13 cellular contexts compared by ENCODE assay signal in genomic region chr12:52043386-52044212, GRCh38. TPM values are rescaled to one million over a fixed set of nuclear protein-coding genes. Genes with fewer than 3 reads are reported as not detected.
DNase-seq lines count a peak whose midpoint lies in the region; ATAC-seq, FAIRE-seq and TF ChIP-seq lines count a peak whose summit lies in the region.
"Had no signal": no experiment of that assay in that cellular context is flagged by ENCODE, and none has a peak within 500 bp of the region (broad histone marks: within the 10 kb centered on the region; RNA-seq: fewer than 3 reads in every experiment).

No MANE protein-coding gene starts in this region.

- H3K4me3 Mint-ChIP-seq in HFFc6 = no peak overlapping the region
- no peak overlapping the region for H3K4me3 Mint-ChIP-seq in activated T-helper 2 cell treated with anti-CD3 and anti-CD28 coated beads, Interferon-gamma antibody, Interleukin-2, Interleukin-4, amounts not matched to agents 10 μg/mL and 5 μg/mL and 100 μg/mL, durations not matched to agents 14 hours and 24 hours and 36 hours (ENCODE audit: low read depth)
- H3K4me3 Mint-ChIP-seq: nephron progenitor cell, type B pancreatic cell had no signal

- H3K9me3 ChIP-seq in esophagus (ENCODE audit: control insufficient read depth in 2 of 2, insufficient read depth in 1 of 2, low read depth in 1 of 2, low read length in 1 of 2) (no peaks in the 10 kb centered on the region), lower lobe of right lung (no peaks in the 10 kb centered on the region), subcutaneous abdominal adipose tissue (ENCODE audit: control insufficient read depth in 5 of 5, low read length in 5 of 5) (peaks cover 0 to 2% (median 0%) of the 10 kb centered on the region in 5 donors)
- H3K9me3 ChIP-seq: Caco-2 had no signal

- H3K4me1 ChIP-seq in esophagus (ENCODE audit: control insufficient read depth in 2 of 2, insufficient read depth in 2 of 2, low read length in 1 of 2) = peaks cover 9% of the 10 kb centered on the region in 2 donors
- H3K4me1 ChIP-seq in lower lobe of right lung = peaks cover 66% of the 10 kb centered on the region
- peaks cover 18 to 74% (median 45%) of the 10 kb centered on the region in 5 donors for H3K4me1 ChIP-seq in subcutaneous abdominal adipose tissue (ENCODE audit: control insufficient read depth in 5 of 5, insufficient read depth in 5 of 5, low read length in 5 of 5)

- TF ChIP-seq CTCF in HFFc6 (IDR thresholded peaks at IDR 0.05) (no peak), lower lobe of right lung (IDR thresholded peaks at IDR 0.05) (no peak)

- no peaks in the 10 kb centered on the region for H3K27me3 ChIP-seq in esophagus (ENCODE audit: control insufficient read depth in 1 of 2, insufficient read depth in 2 of 2, low read length in 2 of 2)
- no peaks in the 10 kb centered on the region for H3K27me3 ChIP-seq in lower lobe of right lung (ENCODE audit: low read depth)
- peaks cover 0 to 9% (median 0%) of the 10 kb centered on the region in 5 donors for H3K27me3 ChIP-seq in subcutaneous abdominal adipose tissue (ENCODE audit: control insufficient read depth in 5 of 5, insufficient read depth in 4 of 5, low read length in 5 of 5)

- FAIRE-seq in GM12891 (lab: Jason Lieb, UNC) = no peak

- H3K4me3 ChIP-seq in esophagus (ENCODE audit: low read depth in 1 of 2, low read length in 2 of 2) (no peak overlapping the region), lower lobe of right lung (no peak overlapping the region), subcutaneous abdominal adipose tissue (ENCODE audit: low read depth in 1 of 5, low read length in 5 of 5) (peak overlapping the region in 3 of 5 donors; percentile 3 to 30 (median 7))

- H3K36me3 ChIP-seq in esophagus (ENCODE audit: control insufficient read depth in 2 of 2, insufficient read depth in 2 of 2, low read length in 1 of 2) (peaks cover 0 to 3% of the 10 kb centered on the region in 2 donors), lower lobe of right lung (no peaks in the 10 kb centered on the region), subcutaneous abdominal adipose tissue (ENCODE audit: control insufficient read depth in 5 of 5, insufficient read depth in 5 of 5, low read length in 5 of 5) (peaks cover 0 to 3% (median 0%) of the 10 kb centered on the region in 5 donors)

- H3K27me3 Mint-ChIP-seq in HFFc6 (ENCODE audit: insufficient read depth) = no peaks in the 10 kb centered on the region; the same call in 1 of the 2 replicates
- H3K27me3 Mint-ChIP-seq in activated T-helper 2 cell treated with anti-CD3 and anti-CD28 coated beads, Interferon-gamma antibody, Interleukin-2, Interleukin-4, amounts not matched to agents 10 μg/mL and 5 μg/mL and 100 μg/mL, durations not matched to agents 14 hours and 24 hours and 36 hours (ENCODE audit: low read depth) = no peaks in the 10 kb centered on the region

- ATAC-seq in lower lobe of right lung (peak; percentile 1), GM21576 (IDR thresholded peaks at IDR 0.05; ENCODE audit: unreplicated experiment) (no peak)

- H3K36me3 Mint-ChIP-seq in HFFc6 (ENCODE audit: low read depth) = no peaks in the 10 kb centered on the region
- H3K36me3 Mint-ChIP-seq in activated T-helper 2 cell treated with anti-CD3 and anti-CD28 coated beads, Interferon-gamma antibody, Interleukin-2, Interleukin-4, amounts not matched to agents 10 μg/mL and 5 μg/mL and 100 μg/mL, durations not matched to agents 14 hours and 24 hours and 36 hours (ENCODE audit: low read depth) = peaks cover 21% of the 10 kb centered on the region
- H3K36me3 Mint-ChIP-seq: type B pancreatic cell had no signal

- no peaks in the 10 kb centered on the region for H3K9me3 Mint-ChIP-seq in HFFc6
- H3K9me3 Mint-ChIP-seq in activated T-helper 2 cell treated with anti-CD3 and anti-CD28 coated beads, Interferon-gamma antibody, Interleukin-2, Interleukin-4, amounts not matched to agents 10 μg/mL and 5 μg/mL and 100 μg/mL, durations not matched to agents 14 hours and 24 hours and 36 hours = no peaks in the 10 kb centered on the region
- H3K9me3 Mint-ChIP-seq: nephron progenitor cell, type B pancreatic cell had no signal

- peaks cover 50% of the 10 kb centered on the region for H3K4me1 Mint-ChIP-seq in HFFc6 (ENCODE audit: low read depth)
- H3K4me1 Mint-ChIP-seq in activated T-helper 2 cell treated with anti-CD3 and anti-CD28 coated beads, Interferon-gamma antibody, Interleukin-2, Interleukin-4, amounts not matched to agents 10 μg/mL and 5 μg/mL and 100 μg/mL, durations not matched to agents 14 hours and 24 hours and 36 hours (ENCODE audit: low read depth) = peaks cover 35% of the 10 kb centered on the region

- intact Hi-C loops in lower lobe of right lung (cut with DNase I) = no loop called here
- intact Hi-C loops in activated T-helper 2 cell treated with anti-CD3 and anti-CD28 coated beads, Interferon-gamma antibody, Interleukin-2, Interleukin-4, amounts not matched to agents 10 μg/mL and 5 μg/mL and 100 μg/mL, durations not matched to agents 14 hours and 24 hours and 36 hours (cut with micrococcal nuclease) = no loop called here

- WGBS in esophagus, 2 donors = 64 to 65% methylated on average over 21 of the region's 21 CpGs

- H3K27ac ChIP-seq in esophagus (ENCODE audit: low read depth in 2 of 2, low read length in 1 of 2) = peak overlapping the region; percentile 63 to 84
- H3K27ac ChIP-seq in lower lobe of right lung = peak overlapping the region; percentile 79
- H3K27ac ChIP-seq in subcutaneous abdominal adipose tissue (ENCODE audit: low read depth, low read length) = peak overlapping the region; percentile 86

- no peak for TF ChIP-seq POLR2A in GM12891 (IDR thresholded peaks at IDR 0.05; ENCODE audit: low read depth, low read length)

- H3K27ac Mint-ChIP-seq in HFFc6 = peak overlapping the region; percentile 62; the same call in 1 of the 2 replicates
- no peak overlapping the region for H3K27ac Mint-ChIP-seq in activated T-helper 2 cell treated with anti-CD3 and anti-CD28 coated beads, Interferon-gamma antibody, Interleukin-2, Interleukin-4, amounts not matched to agents 10 μg/mL and 5 μg/mL and 100 μg/mL, durations not matched to agents 14 hours and 24 hours and 36 hours

- peak overlapping the region in 4 of 5 donors; percentile 8 to 59 (median 21) for H3K9ac ChIP-seq in subcutaneous abdominal adipose tissue (ENCODE audit: low read length in 5 of 5)

- DNase-seq in HFFc6 (no peak), lower lobe of right lung (no peak), GM12891 (ENCODE audit: insufficient read length, low spot score) (no peak), dermis blood vessel endothelial cell (no peak)
- no peak for DNase-seq in activated T-helper 2 cell treated with anti-CD3 and anti-CD28 coated beads, Interferon-gamma antibody, Interleukin-2, Interleukin-4, amounts not matched to agents 10 μg/mL and 5 μg/mL and 100 μg/mL, durations not matched to agents 14 hours and 24 hours and 36 hours (ENCODE audit: low spot score)
- DNase-seq: activated effector memory CD4-positive, alpha-beta T cell treated with anti-CD3 and anti-CD28 coated beads, Interleukin-2, amount 50 U/mL, for 16 hours; Caco-2; nephron progenitor cell had no signal

TF ChIP-seq in GM12891, 5 proteins besides CTCF, POLR2A, EP300 and RAD21:
- TF ChIP-seq SPI1 (IDR thresholded peaks at IDR 0.05; ENCODE audit: low read depth, low read length) = no peak
- no peak for TF ChIP-seq POLR2AphosphoS5 (IDR thresholded peaks at IDR 0.05; ENCODE audit: low read depth, low read length)
- no peak for TF ChIP-seq POU2F2 (IDR thresholded peaks at IDR 0.05; ENCODE audit: low read depth, low read length)
- TF ChIP-seq TAF1 (IDR thresholded peaks at IDR 0.05; ENCODE audit: low read depth, low read length) = no peak
- TF ChIP-seq PAX5 (IDR thresholded peaks at IDR 0.05; ENCODE audit: insufficient read depth, low read length, severe bottlenecking) = no peak
TF ChIP-seq in GM12891: peak in this region for 0.

RNA-seq across cellular contexts. Expression of gene NR4A1, which starts 7.6 kb away (rescaled TPM):
- 10 to 100 TPM; 10.3 to 46.6 (median 43.6) TPM for total RNA-seq in HFFc6 (2021; fragmentation: NEBNext Ultra II Directional; extraction: Animal tissue kit (Norgen Biotek cat#: 25700))
- polyA plus RNA-seq in esophagus = 10 to 100 TPM in 1 of 2 donors, 1 to 10 TPM in 1; 6.3 to 10.6 TPM
- total RNA-seq in lower lobe of right lung = 39.3 TPM
- 134 and 139 TPM in 2 replicates for total RNA-seq in activated T-helper 2 cell treated with anti-CD3 and anti-CD28 coated beads, Interferon-gamma antibody, Interleukin-2, Interleukin-4, amounts not matched to agents 10 μg/mL and 5 μg/mL and 100 μg/mL, durations not matched to agents 14 hours and 24 hours and 36 hours
- polyA plus RNA-seq in GM12891 (2012; ENCODE audit: low read depth, missing spikeins) = 22.3 TPM
- total RNA-seq in dermis blood vessel endothelial cell = 0.70 and 3.1 TPM in 2 replicates

RNA-seq across cellular contexts. Expression of gene ATG101, which starts 26.2 kb away (rescaled TPM):
- 10 to 100 TPM; 62.1 to 73.6 (median 66.6) TPM for total RNA-seq in HFFc6 (2021; fragmentation: NEBNext Ultra II Directional; extraction: Animal tissue kit (Norgen Biotek cat#: 25700))
- 10 to 100 TPM; 16.3 to 43.0 TPM for polyA plus RNA-seq in esophagus
- 31.8 TPM for total RNA-seq in lower lobe of right lung
- 44.6 and 45.9 TPM in 2 replicates for total RNA-seq in activated T-helper 2 cell treated with anti-CD3 and anti-CD28 coated beads, Interferon-gamma antibody, Interleukin-2, Interleukin-4, amounts not matched to agents 10 μg/mL and 5 μg/mL and 100 μg/mL, durations not matched to agents 14 hours and 24 hours and 36 hours
- 34.1 TPM for polyA plus RNA-seq in GM12891 (2012; ENCODE audit: low read depth, missing spikeins)
- total RNA-seq in dermis blood vessel endothelial cell = 55.1 and 79.6 TPM in 2 replicates

RNA-seq across cellular contexts. Expression of gene SMIM41, which starts 35.9 kb away (rescaled TPM):
- total RNA-seq in HFFc6 (2021; fragmentation: NEBNext Ultra II Directional; extraction: Animal tissue kit (Norgen Biotek cat#: 25700)) = not detected
- polyA plus RNA-seq in esophagus = under 1 TPM; 0.18 to 0.22 TPM
- 4.3 TPM for total RNA-seq in lower lobe of right lung
- total RNA-seq in activated T-helper 2 cell treated with anti-CD3 and anti-CD28 coated beads, Interferon-gamma antibody, Interleukin-2, Interleukin-4, amounts not matched to agents 10 μg/mL and 5 μg/mL and 100 μg/mL, durations not matched to agents 14 hours and 24 hours and 36 hours = 0.14 and 0.16 TPM in 2 replicates
- not detected for polyA plus RNA-seq in GM12891 (2012; ENCODE audit: low read depth, missing spikeins)
- total RNA-seq in dermis blood vessel endothelial cell = not detected in 2 replicates
- total RNA-seq: Caco-2 had no signal

RNA-seq across cellular contexts. Expression of gene TAMALIN, which starts 36.9 kb away (rescaled TPM):
- total RNA-seq in HFFc6 (2021; fragmentation: NEBNext Ultra II Directional; extraction: Animal tissue kit (Norgen Biotek cat#: 25700)) = under 1 TPM; 0.24 to 1.00 (median 0.69) TPM
- polyA plus RNA-seq in esophagus = 1 to 10 TPM; 6.1 to 7.4 TPM
- total RNA-seq in lower lobe of right lung (85.5 TPM), dermis blood vessel endothelial cell (35.0 and 49.2 TPM in 2 replicates)
- total RNA-seq in activated T-helper 2 cell treated with anti-CD3 and anti-CD28 coated beads, Interferon-gamma antibody, Interleukin-2, Interleukin-4, amounts not matched to agents 10 μg/mL and 5 μg/mL and 100 μg/mL, durations not matched to agents 14 hours and 24 hours and 36 hours = 6.0 and 6.1 TPM in 2 replicates
- polyA plus RNA-seq in GM12891 (2012; ENCODE audit: low read depth, missing spikeins) = 1.3 TPM
- total RNA-seq: NCI-H460 had no signal

Comparison
In these comparisons a context has a peak if more than half of its experiments do, and no peak if none do; other contexts are left out.
1. H3K4me3 ChIP-seq: peak in subcutaneous abdominal adipose tissue (3 of 5); none in esophagus (0 of 2) and lower lobe of right lung (single experiment).
2. Peak in every context shown above with its lines, with median percentiles within 50 percentile points of each other: H3K27ac ChIP-seq.